17 cellular contexts compared by ENCODE assay signal in the genomic region with DNA sequence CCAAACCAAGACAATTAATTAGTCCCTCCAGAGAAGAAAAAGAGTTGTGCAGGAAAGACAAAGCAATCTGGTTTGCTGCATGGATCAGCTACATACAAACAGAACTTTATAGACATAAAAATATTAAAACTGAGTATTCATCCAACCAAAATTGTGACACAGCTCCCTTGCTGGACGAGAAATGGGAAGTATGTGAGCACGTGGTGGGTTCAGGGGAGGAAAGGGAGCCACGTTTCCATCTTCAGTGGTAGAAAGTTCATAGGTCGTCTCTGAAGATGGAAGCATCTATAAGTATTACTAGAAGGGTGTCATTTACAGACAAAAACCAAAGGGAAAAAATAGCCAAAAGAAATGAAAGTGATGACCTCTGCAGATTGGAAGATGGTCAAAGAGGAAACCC. TPM values are rescaled to one million over a fixed set of nuclear protein-coding genes. Genes with fewer than 3 reads are reported as not detected.
DNase-seq lines count a peak whose midpoint lies in the region; ATAC-seq, FAIRE-seq and TF ChIP-seq lines count a peak whose summit lies in the region.
"Had no signal": no experiment of that assay in that cellular context is flagged by ENCODE, and none has a peak within 500 bp of the region (broad histone marks: within the 10 kb centered on the region; RNA-seq: fewer than 3 reads in every experiment).

No MANE protein-coding gene starts in this region.

- dilution Hi-C loops in IMR-90 (cut with HindIII; ENCODE audit: low sequenced_read_pairs, unreplicated experiment) = no loop called here

- POLR2A ChIA-PET in HepG2 (lab: Yijun Ruan, JAX) = no interaction called here
- POLR2A ChIA-PET in IMR-90 (lab: Charles Lee; ENCODE audit: unreplicated experiment) = no interaction called here

- H4K8ac ChIP-seq in IMR-90 (ENCODE audit: low read depth in 2 of 2, low read length in 2 of 2) = no peak overlapping the region

- H3K4me1 ChIP-seq in HepG2 (ENCODE audit: insufficient read depth, low read length) (no peaks in the 10 kb centered on the region), right lobe of liver (no peaks in the 10 kb centered on the region), IMR-90 (ENCODE audit: control insufficient read depth, insufficient read depth, low read length) (no peaks in the 10 kb centered on the region), OCI-LY3 (ENCODE audit: low read length) (peaks cover 6% of the 10 kb centered on the region)
- H3K4me1 ChIP-seq: BE2C had no signal

- ATAC-seq in HepG2 (no peak), right lobe of liver (no peak), IMR-90 (ENCODE audit: low read depth) (no peak), GM19452 (IDR thresholded peaks at IDR 0.05; ENCODE audit: unreplicated experiment) (no peak), HG03571 (IDR thresholded peaks at IDR 0.05; ENCODE audit: unreplicated experiment) (no peak)

- H3K9me3 ChIP-seq in HepG2 (ENCODE audit: low read length) = no peaks in the 10 kb centered on the region
- H3K9me3 ChIP-seq in right lobe of liver = no peaks in the 10 kb centered on the region
- H3K9me3 ChIP-seq in IMR-90 (ENCODE audit: control insufficient read depth, insufficient read depth, low read length) = no peaks in the 10 kb centered on the region
- H3K9me3 ChIP-seq in OCI-LY3 (ENCODE audit: insufficient read depth, low read length) = no peaks in the 10 kb centered on the region
- H3K9me3 ChIP-seq: BE2C; BLaER1 treated with 17β-estradiol and CSF1 and Interleukin-3, amounts not matched to agents 10 nM and 100 nM; HAP-1 had no signal

- H3K18ac ChIP-seq in IMR-90 (ENCODE audit: low read depth, low read length) = no peak overlapping the region

- H3K79me1 ChIP-seq in IMR-90 (ENCODE audit: low read depth in 1 of 2, low read length in 2 of 2) = no peaks in the 10 kb centered on the region

- TF ChIP-seq EP300 in HepG2 (IDR thresholded peaks at IDR 0.05; ENCODE audit: low read depth in 2 of 2, low read length in 2 of 2) = no peak
- no peak for TF ChIP-seq EP300 in HepG2 (CRISPR knock-in tag; IDR thresholded peaks at IDR 0.05; ENCODE audit: borderline replicate concordance)

- H3K4ac ChIP-seq in IMR-90 (ENCODE audit: low read depth, low read length) = no peak overlapping the region

- H3K79me2 ChIP-seq in HepG2 (ENCODE audit: insufficient read depth, low read length) (no peaks in the 10 kb centered on the region), OCI-LY3 (ENCODE audit: low read length) (no peaks in the 10 kb centered on the region)

- no peak overlapping the region for H2BK20ac ChIP-seq in IMR-90 (ENCODE audit: low read depth, low read length)

- no peak overlapping the region for H2AK9ac ChIP-seq in IMR-90 (replicated peaks; ENCODE audit: low read depth, low read length, poor library complexity)

- no peak for TF ChIP-seq RAD21 in HepG2 (CRISPR knock-in tag; IDR thresholded peaks at IDR 0.05)
- no peak for TF ChIP-seq RAD21 in IMR-90 (IDR thresholded peaks at IDR 0.05; ENCODE audit: low read length)

- no peak overlapping the region for H3K4me2 ChIP-seq in HepG2 (ENCODE audit: low read depth, low read length)
- H3K4me2 ChIP-seq in IMR-90 (ENCODE audit: low read depth, low read length) = no peak overlapping the region
- peak overlapping the region; percentile 69 for H3K4me2 ChIP-seq in OCI-LY3 (ENCODE audit: low read length)
- H3K4me2 ChIP-seq: BLaER1 treated with 17β-estradiol and CSF1 and Interleukin-3, amounts not matched to agents 10 nM and 100 nM had no signal

- H4K91ac ChIP-seq in IMR-90 (ENCODE audit: insufficient read depth, low read depth, low read length) = no peak overlapping the region

- FAIRE-seq in HepG2 (lab: Jason Lieb, UNC) = no peak
- FAIRE-seq: D721Med had no signal

- H3K9ac ChIP-seq in HepG2 (ENCODE audit: insufficient read depth, low read depth, low read length) = no peak overlapping the region
- no peak overlapping the region for H3K9ac ChIP-seq in IMR-90 (ENCODE audit: low read depth, low read length)
- H3K9ac ChIP-seq in OCI-LY3 (ENCODE audit: low read length) = no peak overlapping the region
- H3K9ac ChIP-seq: BLaER1 treated with 17β-estradiol and CSF1 and Interleukin-3, amounts not matched to agents 10 nM and 100 nM had no signal

- WGBS in HepG2 (ENCODE audit: low lambda C conversion rate) = 3% methylated on average over 4 of the region's 4 CpGs
- 22% methylated on average over 4 of the region's 4 CpGs for WGBS in right lobe of liver (ENCODE audit: insufficient coverage, low coverage, low lambda C conversion rate, missing lambda C conversion rate)
- WGBS in IMR-90 (ENCODE audit: extremely low coverage in 2 of 2, insufficient read length in 1 of 2), 2 experiments = no CpG with 5 or more reads among the region's 4 CpGs

- H2BK5ac ChIP-seq in IMR-90 (ENCODE audit: low read depth, low read length, poor library complexity, severe bottlenecking) = no peak overlapping the region

- no peak overlapping the region for H2AK5ac ChIP-seq in IMR-90 (ENCODE audit: low read depth, low read length)

- H3K27me3 ChIP-seq in HepG2 (ENCODE audit: control insufficient read depth in 1 of 2, insufficient read depth in 2 of 2, low read length in 2 of 2) (peaks cover 3 to 43% of the 10 kb centered on the region in 2 experiments; a peak in 4 of 5 replicates), right lobe of liver (no peaks in the 10 kb centered on the region), IMR-90 (ENCODE audit: control insufficient read depth, insufficient read depth, low read length) (peaks cover 64% of the 10 kb centered on the region), OCI-LY3 (ENCODE audit: low read depth, low read length) (peaks cover 41% of the 10 kb centered on the region)

- H3K56ac ChIP-seq in IMR-90 (ENCODE audit: extremely low read depth, insufficient read depth, low read length) = no peak overlapping the region

- H3K23ac ChIP-seq in IMR-90 (ENCODE audit: low read depth, low read length) = no peak overlapping the region

- no peak overlapping the region for H2BK120ac ChIP-seq in IMR-90 (ENCODE audit: low read depth, low read length)

- in situ Hi-C loops in HepG2 (cut with HindIII; ENCODE audit: extremely low pct_ligation_motif_present, low pct_unique_long_range_greater_than_20kb) (loop anchor here (10.0 to 25.0 kb wide), 2 partner anchors 441 to 803 kb away; no protein-coding TSS in a partner anchor), IMR-90 (cut with MboI; ENCODE audit: low sequenced_read_pairs) (no loop called here)

- H4K5ac ChIP-seq in IMR-90 (ENCODE audit: low read depth, low read length) = no peak overlapping the region

- TF ChIP-seq CTCF in HepG2 (CRISPR knock-in tag; IDR thresholded peaks at IDR 0.05) (no peak), right lobe of liver (IDR thresholded peaks at IDR 0.05) (no peak), IMR-90 (conservative IDR thresholded peaks at IDR 0.05; ENCODE audit: low read depth, low read length) (no peak), OCI-LY3 (IDR thresholded peaks at IDR 0.05; ENCODE audit: low read depth, low read length) (no peak)

- H2AFZ ChIP-seq in HepG2 (ENCODE audit: low read length) (no peak overlapping the region), IMR-90 (replicated peaks; ENCODE audit: low read length, poor library complexity) (no peak overlapping the region), OCI-LY3 (ENCODE audit: low read depth, low read length) (peak overlapping the region; percentile 85)

- H3K27ac ChIP-seq in HepG2 (ENCODE audit: extremely low read length, insufficient read depth, low read length) (no peak overlapping the region), right lobe of liver (no peak overlapping the region), IMR-90 (ENCODE audit: insufficient read depth, low read length) (no peak overlapping the region), OCI-LY3 (ENCODE audit: low read length) (no peak overlapping the region)
- H3K27ac ChIP-seq: BLaER1 treated with 17β-estradiol and CSF1 and Interleukin-3, amounts not matched to agents 10 nM and 100 nM had no signal

- no TSS peak for BruUV-seq in HepG2 (replicated peaks; lab: Mats Ljungman, UMichigan)
- no TSS peak for BruUV-seq in IMR-90 (replicated peaks; lab: Mats Ljungman, UMichigan)

- intact Hi-C loops in HepG2 (cut with micrococcal nuclease; ENCODE audit: unreplicated experiment) (loop anchor here (1.0 to 2.0 kb wide), 3 partner anchors 65 to 233 kb away; no protein-coding TSS in a partner anchor), right lobe of liver (cut with DNase I) (no loop called here), IMR-90 (cut with micrococcal nuclease) (loop anchor here (1.0 kb wide), 3 partner anchors 72 to 447 kb away; no protein-coding TSS in a partner anchor)

- H3K36me3 ChIP-seq in HepG2 (replicated peaks in 1 of 2; ENCODE audit: control insufficient read depth in 1 of 2, insufficient read depth in 2 of 2, low read length in 2 of 2) = no peaks in the 10 kb centered on the region
- no peaks in the 10 kb centered on the region for H3K36me3 ChIP-seq in right lobe of liver
- no peaks in the 10 kb centered on the region for H3K36me3 ChIP-seq in IMR-90 (ENCODE audit: control insufficient read depth, insufficient read depth, low read length)
- H3K36me3 ChIP-seq in OCI-LY3 (replicated peaks; ENCODE audit: low read depth, low read length) = no peaks in the 10 kb centered on the region
- H3K36me3 ChIP-seq: BE2C; BLaER1 treated with 17β-estradiol and CSF1 and Interleukin-3, amounts not matched to agents 10 nM and 100 nM; HAP-1 had no signal

- H3K9me1 ChIP-seq in IMR-90 (ENCODE audit: insufficient read depth, low read length) = no peaks in the 10 kb centered on the region

- H2BK15ac ChIP-seq in IMR-90 (ENCODE audit: low read depth, low read length) = no peak overlapping the region

- TF ChIP-seq POLR2A in HepG2 (IDR thresholded peaks at IDR 0.05; ENCODE audit: insufficient read depth in 1 of 2, low read depth in 2 of 2, low read length in 2 of 2) (no peak), right lobe of liver (IDR thresholded peaks at IDR 0.05) (no peak), IMR-90 (IDR thresholded peaks at IDR 0.05; ENCODE audit: low read depth, low read length) (no peak)

- H4K20me1 ChIP-seq in HepG2 (ENCODE audit: insufficient read depth, low read length) (no peaks in the 10 kb centered on the region), IMR-90 (ENCODE audit: insufficient read depth, low read length) (no peaks in the 10 kb centered on the region), OCI-LY3 (ENCODE audit: insufficient read depth, low read length) (no peaks in the 10 kb centered on the region)

- H3K4me3 ChIP-seq in HepG2 (replicated peaks in 1 of 3; ENCODE audit: insufficient read depth in 1 of 3, low read depth in 2 of 3, low read length in 3 of 3) = no peak overlapping the region
- H3K4me3 ChIP-seq in right lobe of liver = no peak overlapping the region
- H3K4me3 ChIP-seq in IMR-90 (ENCODE audit: insufficient read depth, low read depth, low read length) = no peak overlapping the region
- H3K4me3 ChIP-seq in OCI-LY3 (ENCODE audit: low read length) = peak overlapping the region; percentile 56
- H3K4me3 ChIP-seq: BLaER1 treated with 17β-estradiol and CSF1 and Interleukin-3, amounts not matched to agents 10 nM and 100 nM; GM12878; HAP-1 had no signal

- no peak for DNase-seq in HepG2 (ENCODE audit: low spot score)
- DNase-seq in right lobe of liver = no peak
- no peak for DNase-seq in IMR-90
- no peak for DNase-seq in SW480 (ENCODE audit: low spot score)
- DNase-seq: GOT3 had no signal

- CTCF ChIA-PET in HepG2 (lab: Yijun Ruan, JAX; ENCODE audit: low intra/inter-chr PET ratio, low total read pairs) (interaction anchor here (0.9 to 3.8 kb wide), 4 partner anchors 64 to 867 kb away, joined by 3 to 38 read pairs (median 7); no protein-coding TSS in a partner anchor), IMR-90 (lab: Yijun Ruan, JAX) (interaction anchor here (0.6 to 4.5 kb wide), 10 partner anchors 10 to 726 kb away, joined by 3 to 71 read pairs (median 7); no protein-coding TSS in a partner anchor)

- no peak overlapping the region for H3K14ac ChIP-seq in IMR-90 (replicated peaks; ENCODE audit: low read depth, low read length)

RNA-seq across cellular contexts. Expression of gene KCNJ5, which starts 7.1 kb away (rescaled TPM):
- not detected in 2 replicates for total RNA-seq in HepG2 (2016; rRNA removed; fragmentation: Illumina TruSeq; extraction: Trizol)
- total RNA-seq in HepG2 (2016; cell fraction: cytosol; rRNA removed; fragmentation: Illumina TruSeq; extraction: Trizol; ENCODE audit: low read depth) = not detected in 2 replicates
- total RNA-seq in HepG2 (2016; cell fraction: insoluble cytoplasmic fraction; rRNA removed; fragmentation: Illumina TruSeq; extraction: Trizol) = not detected in 2 replicates
- not detected in 2 replicates for total RNA-seq in HepG2 (2016; cell fraction: membrane; rRNA removed; fragmentation: Illumina TruSeq; extraction: Trizol)
- not detected in 2 replicates for total RNA-seq in HepG2 (2016; cell fraction: nucleus; rRNA removed; fragmentation: Illumina TruSeq; extraction: Trizol)
- not detected in 2 replicates for polyA plus RNA-seq in HepG2 (2011; rRNA removed)
- not detected in 2 replicates for polyA plus RNA-seq in HepG2 (2011; cell fraction: cytosol; rRNA removed)
- polyA plus RNA-seq in HepG2 (2011; cell fraction: nucleus; rRNA removed) = not detected in 2 replicates
- polyA plus RNA-seq in HepG2 (2012) = not detected in 2 replicates
- polyA plus RNA-seq in HepG2 (2016; cell fraction: cytosol; fragmentation: Illumina TruSeq; extraction: Trizol; ENCODE audit: low read depth) = not detected in 2 replicates
- polyA plus RNA-seq in HepG2 (2016; cell fraction: insoluble cytoplasmic fraction; fragmentation: Illumina TruSeq; extraction: Trizol; ENCODE audit: low read depth) = not detected in 2 replicates
- polyA plus RNA-seq in HepG2 (2016; cell fraction: membrane; fragmentation: Illumina TruSeq; extraction: Trizol; ENCODE audit: low read depth) = not detected in 2 replicates
- not detected in 2 replicates for polyA plus RNA-seq in HepG2 (2016; cell fraction: nucleus; fragmentation: Illumina TruSeq; extraction: Trizol; ENCODE audit: insufficient read depth, low read depth)
- not detected in 2 replicates for polyA minus RNA-seq in HepG2 (2011; rRNA and poly(A)+ RNA removed; ENCODE audit: low replicate concordance)
- not detected in 2 replicates for polyA minus RNA-seq in HepG2 (2011; cell fraction: cytosol; rRNA and poly(A)+ RNA removed)
- not detected in 2 replicates for polyA minus RNA-seq in HepG2 (2011; cell fraction: nucleus; rRNA and poly(A)+ RNA removed)
- total RNA-seq in right lobe of liver = under 1 TPM; 0.05 to 0.80 (median 0.11) TPM
- 0.18 TPM in 1 of 2 replicates, not detected in the other for total RNA-seq in IMR-90 (2012; rRNA removed)
- polyA plus RNA-seq in IMR-90 (2012; rRNA removed) = 0.07 TPM in 2 replicates
- 0.09 and 0.11 TPM in 2 replicates for polyA plus RNA-seq in IMR-90 (2012; cell fraction: cytosol; rRNA removed)
- polyA plus RNA-seq in IMR-90 (2012; cell fraction: nucleus; rRNA removed; ENCODE audit: low replicate concordance) = 0.05 and 0.06 TPM in 2 replicates
- total RNA-seq: GM12878 had no signal
- polyA plus RNA-seq: AG04450; CD14-positive monocyte; CD8-positive, alpha-beta memory T cell had no signal

RNA-seq across cellular contexts. Expression of gene KCNJ1, which starts 17.0 kb away (rescaled TPM):
- total RNA-seq in HepG2 (2016; rRNA removed; fragmentation: Illumina TruSeq; extraction: Trizol) (not detected in 2 replicates), right lobe of liver (not detected), IMR-90 (2012; rRNA removed) (not detected in 2 replicates)
- not detected in 2 replicates for total RNA-seq in HepG2 (2016; cell fraction: cytosol; rRNA removed; fragmentation: Illumina TruSeq; extraction: Trizol; ENCODE audit: low read depth)
- total RNA-seq in HepG2 (2016; cell fraction: insoluble cytoplasmic fraction; rRNA removed; fragmentation: Illumina TruSeq; extraction: Trizol) = not detected in 2 replicates
- total RNA-seq in HepG2 (2016; cell fraction: membrane; rRNA removed; fragmentation: Illumina TruSeq; extraction: Trizol) = not detected in 2 replicates
- total RNA-seq in HepG2 (2016; cell fraction: nucleus; rRNA removed; fragmentation: Illumina TruSeq; extraction: Trizol) = not detected in 2 replicates
- polyA plus RNA-seq in HepG2 (2011; rRNA removed) (not detected in 2 replicates), IMR-90 (2012; rRNA removed) (not detected in 2 replicates)
- polyA plus RNA-seq in HepG2 (2011; cell fraction: cytosol; rRNA removed) = not detected in 2 replicates
- polyA plus RNA-seq in HepG2 (2011; cell fraction: nucleus; rRNA removed) = not detected in 2 replicates
- polyA plus RNA-seq in HepG2 (2012) = not detected in 2 replicates
- not detected in 2 replicates for polyA plus RNA-seq in HepG2 (2016; cell fraction: cytosol; fragmentation: Illumina TruSeq; extraction: Trizol; ENCODE audit: low read depth)
- polyA plus RNA-seq in HepG2 (2016; cell fraction: insoluble cytoplasmic fraction; fragmentation: Illumina TruSeq; extraction: Trizol; ENCODE audit: low read depth) = not detected in 2 replicates
- not detected in 2 replicates for polyA plus RNA-seq in HepG2 (2016; cell fraction: membrane; fragmentation: Illumina TruSeq; extraction: Trizol; ENCODE audit: low read depth)
- polyA plus RNA-seq in HepG2 (2016; cell fraction: nucleus; fragmentation: Illumina TruSeq; extraction: Trizol; ENCODE audit: insufficient read depth, low read depth) = not detected in 2 replicates
- not detected in 2 replicates for polyA minus RNA-seq in HepG2 (2011; rRNA and poly(A)+ RNA removed; ENCODE audit: low replicate concordance)
- not detected in 2 replicates for polyA minus RNA-seq in HepG2 (2011; cell fraction: cytosol; rRNA and poly(A)+ RNA removed)
- not detected in 2 replicates for polyA minus RNA-seq in HepG2 (2011; cell fraction: nucleus; rRNA and poly(A)+ RNA removed)
- not detected in 2 replicates for polyA plus RNA-seq in IMR-90 (2012; cell fraction: cytosol; rRNA removed)
- polyA plus RNA-seq in IMR-90 (2012; cell fraction: nucleus; rRNA removed; ENCODE audit: low replicate concordance) = 0.17 TPM in 1 of 2 replicates, not detected in the other
- total RNA-seq: A172; CD8-positive, alpha-beta memory T cell; GM12878 had no signal
- polyA plus RNA-seq: AG04450; CD8-positive, alpha-beta memory T cell; GM12878 had no signal

RNA-seq across cellular contexts. Expression of gene TP53AIP1, which starts 58.6 kb away (rescaled TPM):
- total RNA-seq in HepG2 (2016; rRNA removed; fragmentation: Illumina TruSeq; extraction: Trizol) (0.11 TPM in 1 of 2 replicates, not detected in the other), right lobe of liver (under 1 TPM in 1 of 6 experiments, not detected in 5; 0.22 TPM), IMR-90 (2012; rRNA removed) (not detected in 2 replicates)
- not detected in 2 replicates for total RNA-seq in HepG2 (2016; cell fraction: cytosol; rRNA removed; fragmentation: Illumina TruSeq; extraction: Trizol; ENCODE audit: low read depth)
- not detected in 2 replicates for total RNA-seq in HepG2 (2016; cell fraction: insoluble cytoplasmic fraction; rRNA removed; fragmentation: Illumina TruSeq; extraction: Trizol)
- not detected in 2 replicates for total RNA-seq in HepG2 (2016; cell fraction: membrane; rRNA removed; fragmentation: Illumina TruSeq; extraction: Trizol)
- not detected in 2 replicates for total RNA-seq in HepG2 (2016; cell fraction: nucleus; rRNA removed; fragmentation: Illumina TruSeq; extraction: Trizol)
- polyA plus RNA-seq in HepG2 (2011; rRNA removed) (0.03 TPM in 1 of 2 replicates, not detected in the other), IMR-90 (2012; rRNA removed) (not detected in 2 replicates)
- 0.03 TPM in 1 of 2 replicates, not detected in the other for polyA plus RNA-seq in HepG2 (2011; cell fraction: cytosol; rRNA removed)
- 0.19 and 0.28 TPM in 2 replicates for polyA plus RNA-seq in HepG2 (2011; cell fraction: nucleus; rRNA removed)
- polyA plus RNA-seq in HepG2 (2012) = 0.17 TPM in 1 of 2 replicates, not detected in the other
- not detected in 2 replicates for polyA plus RNA-seq in HepG2 (2016; cell fraction: cytosol; fragmentation: Illumina TruSeq; extraction: Trizol; ENCODE audit: low read depth)
- not detected in 2 replicates for polyA plus RNA-seq in HepG2 (2016; cell fraction: insoluble cytoplasmic fraction; fragmentation: Illumina TruSeq; extraction: Trizol; ENCODE audit: low read depth)
- not detected in 2 replicates for polyA plus RNA-seq in HepG2 (2016; cell fraction: membrane; fragmentation: Illumina TruSeq; extraction: Trizol; ENCODE audit: low read depth)
- polyA plus RNA-seq in HepG2 (2016; cell fraction: nucleus; fragmentation: Illumina TruSeq; extraction: Trizol; ENCODE audit: insufficient read depth, low read depth) = 0.26 and 0.28 TPM in 2 replicates
- not detected in 2 replicates for polyA minus RNA-seq in HepG2 (2011; rRNA and poly(A)+ RNA removed; ENCODE audit: low replicate concordance)
- polyA minus RNA-seq in HepG2 (2011; cell fraction: cytosol; rRNA and poly(A)+ RNA removed) = not detected in 2 replicates
- 0.13 and 0.37 TPM in 2 replicates for polyA minus RNA-seq in HepG2 (2011; cell fraction: nucleus; rRNA and poly(A)+ RNA removed)
- not detected in 2 replicates for polyA plus RNA-seq in IMR-90 (2012; cell fraction: cytosol; rRNA removed)
- 0.12 and 0.13 TPM in 2 replicates for polyA plus RNA-seq in IMR-90 (2012; cell fraction: nucleus; rRNA removed; ENCODE audit: low replicate concordance)
- total RNA-seq: A172; CD8-positive, alpha-beta memory T cell; GM12878 had no signal
- polyA plus RNA-seq: AG04450; CD14-positive monocyte; CD8-positive, alpha-beta memory T cell had no signal

Comparison
In these comparisons a context has a peak if more than half of its experiments do, and no peak if none do; other contexts are left out.
1. intact Hi-C loops: an anchor here in HepG2 (1.0 to 2.0 kb wide) and IMR-90 (1.0 kb wide); none called in right lobe of liver.